1 cellular context compared by ENCODE assay signal in genomic region chr1:93578911-93579825, GRCh38.
TF ChIP-seq lines count a peak whose summit lies in the region.

No MANE protein-coding gene starts in this region.

TF ChIP-seq in IMR-90, 13 proteins besides CTCF, POLR2A, EP300 and RAD21 (continued from another document):
- TF ChIP-seq USF2 (IDR thresholded peaks at IDR 0.05; ENCODE audit: low read depth, low read length) (no peak), MXI1 (IDR thresholded peaks at IDR 0.05; ENCODE audit: borderline replicate concordance, low read depth, low read length) (no peak), BHLHE40 (IDR thresholded peaks at IDR 0.05; ENCODE audit: low read depth, low read length) (no peak), ELK1 (IDR thresholded peaks at IDR 0.05; ENCODE audit: borderline replicate concordance, low read depth, low read length) (no peak), SMC3 (IDR thresholded peaks at IDR 0.05; ENCODE audit: low read depth, low read length) (no peak), CHD1 (IDR thresholded peaks at IDR 0.05; ENCODE audit: low read depth, low read length) (no peak), FOS (IDR thresholded peaks at IDR 0.05; ENCODE audit: low read depth, low read length) (no peak), RCOR1 (IDR thresholded peaks at IDR 0.05; ENCODE audit: insufficient replicate concordance, low read length) (no peak), CEBPB (IDR thresholded peaks at IDR 0.05; ENCODE audit: low read depth, low read length) (no peak), NFE2L2 (IDR thresholded peaks at IDR 0.05; ENCODE audit: low read depth, low read length) (no peak)
